In the genomic region with DNA sequence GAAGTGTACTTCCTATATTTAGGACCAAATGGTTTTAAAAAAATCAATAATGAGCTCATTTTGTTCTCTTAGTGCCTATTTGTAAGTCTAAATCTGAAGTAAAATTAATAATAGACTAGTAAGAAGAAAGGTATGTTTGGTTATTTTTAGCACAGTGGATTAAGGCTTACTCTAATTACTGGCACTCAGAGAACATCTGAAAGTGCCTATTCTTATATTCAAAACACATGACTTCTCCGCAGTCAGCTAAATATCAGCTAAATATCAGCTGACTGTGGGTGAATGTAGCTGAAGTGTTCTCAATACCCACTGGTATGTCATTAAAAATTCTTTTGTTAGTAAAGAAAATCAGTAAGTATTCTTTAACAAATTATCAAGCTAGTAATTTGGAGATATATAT, we compare ENCODE assay signal across 19 cellular contexts. TPM values are rescaled to one million over a fixed set of nuclear protein-coding genes. Genes with fewer than 3 reads are reported as not detected.
DNase-seq lines count a peak whose midpoint lies in the region; ATAC-seq and TF ChIP-seq lines count a peak whose summit lies in the region.
"Had no signal": no experiment of that assay in that cellular context is flagged by ENCODE, and none has a peak within 500 bp of the region (broad histone marks: within the 10 kb centered on the region; RNA-seq: fewer than 3 reads in every experiment).

No MANE protein-coding gene starts in this region.

- no peak for TF ChIP-seq EP300 in esophagus muscularis mucosa (IDR thresholded peaks at IDR 0.05)

- peak overlapping the region; percentile 45 to 76 (median 55) for H3K27ac ChIP-seq in esophagus muscularis mucosa (replicated peaks in 1 of 4)
- peak overlapping the region; percentile 56 for H3K27ac ChIP-seq in muscle layer of duodenum (ENCODE audit: low read length)
- H3K27ac ChIP-seq: 22Rv1, C4-2B had no signal

- H3K4me3 Mint-ChIP-seq in activated CD4-positive, alpha-beta memory T cell treated with anti-CD3 and anti-CD28 coated beads for 36 hours, result no peak overlapping the region
- H3K4me3 Mint-ChIP-seq: activated naive CD4-positive, alpha-beta T cell treated with anti-CD3 and anti-CD28 coated beads for 36 hours; stimulated activated naive B cell treated with anti-CD40 and anti-IgM and Interleukin-4, amounts not matched to agents 10 μg/mL and 1 μg/mL and 100 μg/mL, for 72 hours had no signal

- no peak for TF ChIP-seq POLR2A in esophagus muscularis mucosa (IDR thresholded peaks at IDR 0.05; ENCODE audit: low read depth)

- POLR2A ChIA-PET in activated CD4-positive, alpha-beta memory T cell treated with anti-CD3 and anti-CD28 coated beads for 36 hours (lab: Charles Lee), result no interaction called here

- ATAC-seq in GM18870 (IDR thresholded peaks at IDR 0.05; ENCODE audit: unreplicated experiment), result no peak
- no peak for ATAC-seq in GM18517 (IDR thresholded peaks at IDR 0.05; ENCODE audit: unreplicated experiment)
- ATAC-seq: body of pancreas; stimulated activated naive B cell treated with anti-CD40 and anti-IgM and Interleukin-4, amounts not matched to agents 10 μg/mL and 1 μg/mL and 100 μg/mL, for 72 hours had no signal

- H3K36me3 Mint-ChIP-seq in activated CD4-positive, alpha-beta memory T cell treated with anti-CD3 and anti-CD28 coated beads for 36 hours, result peaks cover 20% of the 10 kb centered on the region

- 64% methylated on average over 1 of the region's 1 CpG for WGBS in esophagus muscularis mucosa

- H3K27ac Mint-ChIP-seq in activated CD4-positive, alpha-beta memory T cell treated with anti-CD3 and anti-CD28 coated beads for 36 hours, result no peak overlapping the region
- H3K27ac Mint-ChIP-seq: activated naive CD4-positive, alpha-beta T cell treated with anti-CD3 and anti-CD28 coated beads for 36 hours; stimulated activated naive B cell treated with anti-CD40 and anti-IgM and Interleukin-4, amounts not matched to agents 10 μg/mL and 1 μg/mL and 100 μg/mL, for 72 hours had no signal

- no peaks in the 10 kb centered on the region for H3K27me3 Mint-ChIP-seq in activated CD4-positive, alpha-beta memory T cell treated with anti-CD3 and anti-CD28 coated beads for 36 hours
- H3K27me3 Mint-ChIP-seq: stimulated activated naive B cell treated with anti-CD40 and anti-IgM and Interleukin-4, amounts not matched to agents 10 μg/mL and 1 μg/mL and 100 μg/mL, for 72 hours had no signal

- DNase-seq in NCI-H1105 treated with DMSO at 0.1 percent for 48 hours (lab: John Stamatoyannopoulos, UW), result peak; percentile 6
- no peak for DNase-seq in NCI-H1105 (lab: John Stamatoyannopoulos, UW)
- no peak for DNase-seq in esophagus muscularis mucosa (ENCODE audit: extremely low spot score)
- DNase-seq in activated CD4-positive, alpha-beta memory T cell treated with anti-CD3 and anti-CD28 coated beads for 36 hours, result no peak
- no peak for DNase-seq in mucosa of gallbladder (ENCODE audit: low spot score)
- DNase-seq: activated naive CD4-positive, alpha-beta T cell treated with anti-CD3 and anti-CD28 coated beads for 36 hours; body of pancreas; DMS79 treated with DMSO at 0.1 percent for 48 hours; erythroblast; NCI-H446; spleen; stimulated activated naive B cell treated with anti-CD40 and anti-IgM and Interleukin-4, amounts not matched to agents 10 μg/mL and 1 μg/mL and 100 μg/mL, for 72 hours; T-helper 9 cell; trophoblast cell had no signal

- H3K27me3 ChIP-seq in esophagus muscularis mucosa, result no peaks in the 10 kb centered on the region
- H3K27me3 ChIP-seq in muscle layer of duodenum (ENCODE audit: low read depth, low read length), result no peaks in the 10 kb centered on the region
- H3K27me3 ChIP-seq: body of pancreas had no signal

- TF ChIP-seq CTCF in esophagus muscularis mucosa (IDR thresholded peaks at IDR 0.05), result no peak

- H3K4me1 ChIP-seq in esophagus muscularis mucosa (peaks cover 6 to 62% (median 34%) of the 10 kb centered on the region in 4 donors), muscle layer of duodenum (ENCODE audit: control insufficient read depth in 1 of 2, insufficient read depth in 2 of 2, low read length in 2 of 2) (peaks cover 0 to 8% of the 10 kb centered on the region in 2 donors)
- H3K4me1 ChIP-seq: body of pancreas had no signal

- H3K9me3 ChIP-seq in esophagus muscularis mucosa (no peaks in the 10 kb centered on the region), muscle layer of duodenum (ENCODE audit: control insufficient read depth in 1 of 2, low read length in 2 of 2) (no peaks in the 10 kb centered on the region)
- H3K9me3 ChIP-seq: body of pancreas, spleen had no signal

- H3K36me3 ChIP-seq in esophagus muscularis mucosa, result peaks cover 0 to 22% (median 12%) of the 10 kb centered on the region in 4 donors
- peaks cover 0 to 6% of the 10 kb centered on the region in 2 donors for H3K36me3 ChIP-seq in muscle layer of duodenum (ENCODE audit: control insufficient read depth in 1 of 2, insufficient read depth in 2 of 2, low read length in 2 of 2)

- H3K9me3 Mint-ChIP-seq in activated CD4-positive, alpha-beta memory T cell treated with anti-CD3 and anti-CD28 coated beads for 36 hours, result no peaks in the 10 kb centered on the region
- H3K9me3 Mint-ChIP-seq: activated naive CD4-positive, alpha-beta T cell treated with anti-CD3 and anti-CD28 coated beads for 36 hours; stimulated activated naive B cell treated with anti-CD40 and anti-IgM and Interleukin-4, amounts not matched to agents 10 μg/mL and 1 μg/mL and 100 μg/mL, for 72 hours had no signal

- intact Hi-C loops in esophagus muscularis mucosa (cut with DNase I), result no loop called here
- intact Hi-C loops in activated CD4-positive, alpha-beta memory T cell treated with anti-CD3 and anti-CD28 coated beads for 36 hours (cut with micrococcal nuclease), result no loop called here

- CTCF ChIA-PET in activated CD4-positive, alpha-beta memory T cell treated with anti-CD3 and anti-CD28 coated beads for 36 hours (lab: Charles Lee), result interaction anchor here (0.6 kb wide), 1 partner anchor 627 kb away, joined by 3 read pairs; no protein-coding TSS in a partner anchor

- H3K4me1 Mint-ChIP-seq in activated CD4-positive, alpha-beta memory T cell treated with anti-CD3 and anti-CD28 coated beads for 36 hours (ENCODE audit: low read depth), result peaks cover 27% of the 10 kb centered on the region

- H3K4me3 ChIP-seq in esophagus muscularis mucosa, result no peak overlapping the region
- H3K4me3 ChIP-seq in muscle layer of duodenum (ENCODE audit: low read depth in 1 of 2, low read length in 2 of 2), result no peak overlapping the region
- H3K4me3 ChIP-seq: body of pancreas, spleen had no signal

RNA-seq across cellular contexts. Expression of a gene that starts 6.0 kb away (rescaled TPM):
- total RNA-seq in esophagus muscularis mucosa, result 100 to 1,000 TPM; 136 to 142 (median 140) TPM
- 10 to 100 TPM; 21.4 to 29.3 TPM for total RNA-seq in activated CD4-positive, alpha-beta memory T cell treated with anti-CD3 and anti-CD28 coated beads for 36 hours
- 25.2 TPM for total RNA-seq in mucosa of gallbladder

RNA-seq across cellular contexts. Expression of a gene that starts 58.3 kb away (rescaled TPM):
- total RNA-seq in esophagus muscularis mucosa (10 to 100 TPM in 1 of 4 donors, 1 to 10 TPM in 3; 7.0 to 12.4 (median 9.0) TPM), mucosa of gallbladder (11.7 TPM)
- total RNA-seq in activated CD4-positive, alpha-beta memory T cell treated with anti-CD3 and anti-CD28 coated beads for 36 hours, result 10 to 100 TPM; 16.2 to 17.3 TPM
